26 cellular contexts compared by ENCODE assay signal in genomic region chr4:137892134-137892533, GRCh38.
DNase-seq lines count a peak whose midpoint lies in the region; ATAC-seq and TF ChIP-seq lines count a peak whose summit lies in the region.
"Had no signal": no experiment of that assay in that cellular context is flagged by ENCODE, and none has a peak within 500 bp of the region (broad histone marks: within the 10 kb centered on the region; RNA-seq: fewer than 3 reads in every experiment).

No MANE protein-coding gene starts in this region.

- no peaks in the 10 kb centered on the region for H4K20me1 ChIP-seq in GM23338 (replicated peaks; ENCODE audit: insufficient read depth)
- H4K20me1 ChIP-seq in fibroblast of lung (ENCODE audit: control insufficient read depth, extremely low read depth, insufficient read depth, low read length), result no peaks in the 10 kb centered on the region

- H3K4me3 Mint-ChIP-seq in GM23338, result no peak overlapping the region
- H3K4me3 Mint-ChIP-seq: CD8-positive, alpha-beta memory T cell; effector memory CD8-positive, alpha-beta T cell; natural killer cell; T-helper 1 cell treated with Interleukin-12 subunit alpha and Interleukin-12 subunit beta and Interleukin-4 antibody, amounts not matched to agents 30 μg/mL and 1 μg/mL, for 36 hours had no signal

- no peaks in the 10 kb centered on the region for H3K27me3 ChIP-seq in GM23338 (ENCODE audit: insufficient read depth)
- H3K27me3 ChIP-seq in adipocyte (replicated peaks; ENCODE audit: control insufficient read depth, insufficient read depth, low read length), result no peaks in the 10 kb centered on the region
- no peaks in the 10 kb centered on the region for H3K27me3 ChIP-seq in fibroblast of lung (ENCODE audit: control insufficient read depth, insufficient read depth, low read length)
- H3K27me3 ChIP-seq: ascending aorta, heart right ventricle, right lobe of liver had no signal

- H3K9me3 Mint-ChIP-seq in GM23338, result peaks cover 3% of the 10 kb centered on the region; the same call in 1 of the 3 replicates
- H3K9me3 Mint-ChIP-seq: T-helper 1 cell treated with Interleukin-12 subunit alpha and Interleukin-12 subunit beta and Interleukin-4 antibody, amounts not matched to agents 30 μg/mL and 1 μg/mL, for 36 hours had no signal

- H3K27ac Mint-ChIP-seq in GM23338, result no peak overlapping the region
- H3K27ac Mint-ChIP-seq: CD8-positive, alpha-beta memory T cell; effector memory CD8-positive, alpha-beta T cell; natural killer cell; T-helper 1 cell treated with Interleukin-12 subunit alpha and Interleukin-12 subunit beta and Interleukin-4 antibody, amounts not matched to agents 30 μg/mL and 1 μg/mL, for 36 hours had no signal

- peaks cover 6% of the 10 kb centered on the region for H3K27me3 Mint-ChIP-seq in GM23338 (ENCODE audit: insufficient read depth, low read depth, poor library complexity)
- H3K27me3 Mint-ChIP-seq: CD8-positive, alpha-beta memory T cell; effector memory CD8-positive, alpha-beta T cell had no signal

- H3K9me3 ChIP-seq in adipocyte (ENCODE audit: control insufficient read depth, low read length) (no peaks in the 10 kb centered on the region), fibroblast of lung (ENCODE audit: control insufficient read depth, insufficient read depth, low read depth, low read length) (no peaks in the 10 kb centered on the region)
- H3K9me3 ChIP-seq: ascending aorta, heart right ventricle, right lobe of liver had no signal

- H3K9ac ChIP-seq in adipocyte (ENCODE audit: low read length) (no peak overlapping the region), fibroblast of lung (ENCODE audit: insufficient read depth, low read length) (no peak overlapping the region)
- H3K9ac ChIP-seq: parathyroid adenoma had no signal

- no peak for TF ChIP-seq CTCF in GM23338 (conservative IDR thresholded peaks at IDR 0.05; ENCODE audit: low read depth in 2 of 2)
- TF ChIP-seq CTCF in fibroblast of lung (conservative IDR thresholded peaks at IDR 0.05 in 1 of 2, IDR thresholded peaks at IDR 0.05 in 1 of 2; ENCODE audit: low read depth in 1 of 2, low read length in 2 of 2), result no peak

- H3K4me3 ChIP-seq in GM23338, result no peak overlapping the region
- no peak overlapping the region for H3K4me3 ChIP-seq in adipocyte (ENCODE audit: low read length)
- H3K4me3 ChIP-seq in fibroblast of lung (replicated peaks in 1 of 4; ENCODE audit: control extremely low read depth in 1 of 4, insufficient read depth in 1 of 4, low read depth in 3 of 4, low read length in 4 of 4), result no peak overlapping the region
- H3K4me3 ChIP-seq: ascending aorta, heart right ventricle, right lobe of liver had no signal

- H3K4me1 ChIP-seq in GM23338 (ENCODE audit: insufficient read depth) (no peaks in the 10 kb centered on the region), adipocyte (ENCODE audit: control insufficient read depth, insufficient read depth, low read length) (no peaks in the 10 kb centered on the region), fibroblast of lung (ENCODE audit: control insufficient read depth, extremely low read depth, insufficient read depth, low read length) (no peaks in the 10 kb centered on the region)
- H3K4me1 ChIP-seq: ascending aorta, heart right ventricle, parathyroid adenoma, right lobe of liver had no signal

- H3K4me2 ChIP-seq in GM23338 (no peak overlapping the region), fibroblast of lung (ENCODE audit: extremely low read depth, insufficient read depth, low read length) (peak overlapping the region; percentile 35)

- H3K36me3 ChIP-seq in GM23338 (ENCODE audit: insufficient read depth), result no peaks in the 10 kb centered on the region
- no peaks in the 10 kb centered on the region for H3K36me3 ChIP-seq in adipocyte (ENCODE audit: control insufficient read depth, insufficient read depth, low read length, severe bottlenecking)
- H3K36me3 ChIP-seq in fibroblast of lung (ENCODE audit: control insufficient read depth, insufficient read depth, low read length), result no peaks in the 10 kb centered on the region
- H3K36me3 ChIP-seq: ascending aorta, heart right ventricle, right lobe of liver had no signal

- no peaks in the 10 kb centered on the region for H3K4me1 Mint-ChIP-seq in GM23338
- H3K4me1 Mint-ChIP-seq: CD8-positive, alpha-beta memory T cell; natural killer cell had no signal

- ATAC-seq in GM23338 (no peak), GM18867 (IDR thresholded peaks at IDR 0.05; ENCODE audit: unreplicated experiment) (no peak)
- ATAC-seq: effector memory CD8-positive, alpha-beta T cell; heart right ventricle; left lobe of liver; natural killer cell; right lobe of liver had no signal

- H3K36me3 Mint-ChIP-seq in GM23338 (ENCODE audit: low read depth), result no peaks in the 10 kb centered on the region
- H3K36me3 Mint-ChIP-seq: natural killer cell had no signal

- H3K79me2 ChIP-seq in GM23338 (replicated peaks; ENCODE audit: insufficient read depth), result no peaks in the 10 kb centered on the region
- H3K79me2 ChIP-seq in fibroblast of lung (ENCODE audit: control insufficient read depth, insufficient read depth, low read length), result no peaks in the 10 kb centered on the region
- H3K79me2 ChIP-seq: parathyroid adenoma had no signal

- no peak overlapping the region for H3K27ac ChIP-seq in GM23338 (ENCODE audit: low read depth)
- no peak overlapping the region for H3K27ac ChIP-seq in fibroblast of lung (ENCODE audit: insufficient read depth, low read length)
- H3K27ac ChIP-seq: ascending aorta, heart right ventricle, parathyroid adenoma, right lobe of liver had no signal

- H2AFZ ChIP-seq in GM23338 (peak overlapping the region; percentile 30; the same call in 1 of the 2 replicates), fibroblast of lung (ENCODE audit: low read length) (peak overlapping the region; percentile 57)
- H2AFZ ChIP-seq: parathyroid adenoma had no signal

- no peaks in the 10 kb centered on the region for H3K9me2 ChIP-seq in GM23338 (ENCODE audit: insufficient read depth)

- DNase-seq in GM23338 (ENCODE audit: low spot score) (no peak), adipocyte (ENCODE audit: low read depth) (peak; percentile 95), fibroblast of lung (ENCODE audit: low read depth in 2 of 2) (peak; percentile 12 to 26), renal cortical epithelial cell (ENCODE audit: low read depth) (peak; percentile 36)
- no peak for DNase-seq in activated effector memory CD4-positive, alpha-beta T cell treated with anti-CD3 and anti-CD28 coated beads, Interleukin-2, amount 50 U/mL, for 16 hours
- DNase-seq in stimulated activated naive CD4-positive, alpha-beta T cell treated with Interleukin-2 at 50 U/mL for 16 hours (lab: John Stamatoyannopoulos, UW), result no peak
- DNase-seq: activated CD4-positive, alpha-beta T cell treated with anti-CD3 and anti-CD28 coated beads for 4 hours; activated naive CD4-positive, alpha-beta T cell treated with anti-CD3 and anti-CD28 coated beads, Interleukin-2, amount 50 U/mL, for 16 hours; CD8-positive, alpha-beta memory T cell; DMS153; effector memory CD8-positive, alpha-beta T cell; heart right ventricle; midbrain; natural killer cell; NCI-H1048; NCI-H187 treated with DMSO at 0.1 percent for 48 hours; NCI-H226; NCI-H82; OCI-M1; right lobe of liver; SHP77 treated with DMSO at 0.1 percent for 48 hours had no signal

- no peaks in the 10 kb centered on the region for H3F3A ChIP-seq in GM23338 (replicated peaks; ENCODE audit: low read depth)

TF ChIP-seq in GM23338, 12 proteins besides CTCF, POLR2A, EP300 and RAD21:
- no peak for TF ChIP-seq STAT1 (IDR thresholded peaks at IDR 0.05; ENCODE audit: unreplicated experiment)
- TF ChIP-seq CREB1 (CRISPR knock-in tag; IDR thresholded peaks at IDR 0.05; ENCODE audit: low read depth), result no peak
- no peak for TF ChIP-seq EZH2 (IDR thresholded peaks at IDR 0.05; ENCODE audit: low read depth, unreplicated experiment)
- TF ChIP-seq ZNF331 (CRISPR knock-in tag; IDR thresholded peaks at IDR 0.05; ENCODE audit: low read depth), result no peak
- no peak for TF ChIP-seq POLR2AphosphoS5 (IDR thresholded peaks at IDR 0.05; ENCODE audit: low read depth)
- TF ChIP-seq EZH2phosphoT487 (IDR thresholded peaks at IDR 0.05; ENCODE audit: unreplicated experiment), result no peak
- TF ChIP-seq JUNB (IDR thresholded peaks at IDR 0.05; ENCODE audit: unreplicated experiment), result no peak

Comparison
In these comparisons a context has a peak if more than half of its experiments do, and no peak if none do; other contexts are left out.
1. DNase-seq: peak in adipocyte (single experiment), fibroblast of lung (2 of 2) and renal cortical epithelial cell (single experiment); none in GM23338 (single experiment), activated effector memory CD4-positive, alpha-beta T cell treated with anti-CD3 and anti-CD28 coated beads, Interleukin-2, amount 50 U/mL, for 16 hours (single experiment) and stimulated activated naive CD4-positive, alpha-beta T cell treated with Interleukin-2 at 50 U/mL for 16 hours (single experiment).